ENCODE assay signal across 8 cellular contexts in genomic region chr2:46569061-46569560, GRCh38. TPM values are rescaled to one million over a fixed set of nuclear protein-coding genes. Genes with fewer than 3 reads are reported as not detected.
DNase-seq lines count a peak whose midpoint lies in the region; ATAC-seq and TF ChIP-seq lines count a peak whose summit lies in the region.

No MANE protein-coding gene starts in this region.

- H3K27me3 Mint-ChIP-seq in activated B cell treated with CpG ODN at 0.5 μM for 24 hours, result no peaks in the 10 kb centered on the region

- intact Hi-C loops in activated B cell treated with CpG ODN at 0.5 μM for 24 hours (cut with micrococcal nuclease), result loop anchor here (1.0 to 2.0 kb wide), 3 partner anchors 14 to 32 kb away; no protein-coding TSS in a partner anchor

- POLR2A ChIA-PET in activated B cell treated with CpG ODN at 0.5 μM for 24 hours (lab: Charles Lee), result interaction anchor here (0.5 to 6.6 kb wide), 10 partner anchors 8 to 1113 kb away, joined by 3 to 166 read pairs (median 4); no protein-coding TSS in a partner anchor

- peaks cover 41% of the 10 kb centered on the region for H3K36me3 Mint-ChIP-seq in activated B cell treated with CpG ODN at 0.5 μM for 24 hours (ENCODE audit: low read depth)

- ATAC-seq in GM19035 (IDR thresholded peaks at IDR 0.05; ENCODE audit: unreplicated experiment) (peak; percentile 81), HG03097 (IDR thresholded peaks at IDR 0.05; ENCODE audit: low FRiP score, unreplicated experiment) (peak; percentile 56), activated B cell treated with CpG ODN at 0.5 μM for 24 hours (ENCODE audit: low read depth) (peak; percentile 83)

- peak overlapping the region; percentile 100 for H3K27ac Mint-ChIP-seq in activated B cell treated with CpG ODN at 0.5 μM for 24 hours

- H3K4me3 Mint-ChIP-seq in activated B cell treated with CpG ODN at 0.5 μM for 24 hours, result peak overlapping the region; percentile 72

- no peak for TF ChIP-seq CTCF in activated B cell treated with CpG ODN at 0.5 μM for 24 hours (IDR thresholded peaks at IDR 0.05)

- DNase-seq in activated B cell treated with CpG ODN at 0.5 μM for 24 hours (no peak), middle frontal gyrus (ENCODE audit: extremely low spot score, low spot score) (peak; percentile 60), NCI-H128 (lab: John Stamatoyannopoulos, UW; ENCODE audit: unreplicated experiment) (no peak), NCI-H2171 (lab: John Stamatoyannopoulos, UW) (no peak)
- no peak for DNase-seq in NK-92 treated with Interleukin-12 subunit alpha and Interleukin-12 subunit beta, amount 100 ng/mL, for 24 hours (lab: John Stamatoyannopoulos, UW)
- DNase-seq in stimulated activated CD8-positive, alpha-beta memory T cell treated with anti-CD3 and anti-CD28 coated beads, Interleukin-4, amount 100 ng/mL, for 48 hours, result no peak

- H3K4me1 Mint-ChIP-seq in activated B cell treated with CpG ODN at 0.5 μM for 24 hours, result peaks cover 99% of the 10 kb centered on the region

- no peaks in the 10 kb centered on the region for H3K9me3 Mint-ChIP-seq in activated B cell treated with CpG ODN at 0.5 μM for 24 hours

- CTCF ChIA-PET in activated B cell treated with CpG ODN at 0.5 μM for 24 hours (lab: Charles Lee), result interaction anchor here (0.8 to 2.8 kb wide), 6 partner anchors 10 to 33 kb away, joined by 3 to 19 read pairs (median 6); no protein-coding TSS in a partner anchor

RNA-seq across cellular contexts. Expression of gene ATP6V1E2, which starts 26.7 kb away (rescaled TPM):
- 7.3 and 8.1 TPM in 2 replicates for total RNA-seq in activated B cell treated with CpG ODN at 0.5 μM for 24 hours

RNA-seq across cellular contexts. Expression of gene RHOQ, which starts 26.8 kb away (rescaled TPM):
- total RNA-seq in activated B cell treated with CpG ODN at 0.5 μM for 24 hours, result 64.3 and 75.0 TPM in 2 replicates

RNA-seq across cellular contexts. Expression of gene PIGF, which starts 47.7 kb away (rescaled TPM):
- 19.4 and 19.7 TPM in 2 replicates for total RNA-seq in activated B cell treated with CpG ODN at 0.5 μM for 24 hours

RNA-seq across cellular contexts. Expression of gene CRIPT, which starts 47.9 kb away (rescaled TPM):
- 11.6 and 14.2 TPM in 2 replicates for total RNA-seq in activated B cell treated with CpG ODN at 0.5 μM for 24 hours
